In the genomic region with DNA sequence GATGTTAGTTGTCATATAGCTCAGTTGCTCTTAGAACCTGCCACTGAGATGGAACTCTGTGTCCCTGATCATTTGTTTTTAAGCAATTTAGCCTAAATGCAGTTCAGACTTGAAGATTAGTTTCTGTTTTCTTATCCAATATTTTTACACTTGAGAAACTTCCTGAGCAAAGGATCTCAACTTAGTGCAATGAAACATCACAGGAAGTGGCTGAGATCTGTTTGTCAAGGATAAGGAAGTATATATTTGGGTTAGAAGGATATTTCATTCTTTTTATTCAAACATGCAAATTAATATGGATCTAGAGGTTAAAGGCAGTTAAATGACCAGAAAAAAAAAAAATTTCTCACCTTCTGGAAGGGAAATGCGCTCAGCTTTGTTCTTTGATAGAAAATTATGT, we compare ENCODE assay signal across 23 cellular contexts. TPM values are rescaled to one million over a fixed set of nuclear protein-coding genes. Genes with fewer than 3 reads are reported as not detected.
A peak's percentile ranks its signal among the peaks of the same experiment; 100 is the strongest.
DNase-seq lines count a peak whose midpoint lies in the region; ATAC-seq and TF ChIP-seq lines count a peak whose summit lies in the region.
"Had no signal": no experiment of that assay in that cellular context is flagged by ENCODE, and none has a peak within 500 bp of the region (broad histone marks: within the 10 kb centered on the region; RNA-seq: fewer than 3 reads in every experiment).

No MANE protein-coding gene starts in this region.

- H3K4me3 Mint-ChIP-seq in chondrocyte (ENCODE audit: unreplicated experiment) = no peak overlapping the region
- no peak overlapping the region for H3K4me3 Mint-ChIP-seq in osteocyte (ENCODE audit: unreplicated experiment)
- no peak overlapping the region for H3K4me3 Mint-ChIP-seq in activated CD8-positive, alpha-beta T cell treated with anti-CD3 and anti-CD28 coated beads, Interleukin-2, amount 10 ng/mL, durations not matched to agents 7 days and 5 days
- H3K4me3 Mint-ChIP-seq: activated CD4-positive, alpha-beta memory T cell treated with anti-CD3 and anti-CD28 coated beads for 36 hours; activated naive CD8-positive, alpha-beta T cell treated with anti-CD3 and anti-CD28 coated beads, Interleukin-2, amount 10 ng/mL, durations not matched to agents 7 days and 5 days; IgD-negative memory B cell; T-helper 2 cell treated with Interferon-gamma antibody and Interleukin-4, amounts not matched to agents 5 μg/mL and 100 μg/mL, for 36 hours had no signal

- no peaks in the 10 kb centered on the region for H3K9me3 Mint-ChIP-seq in chondrocyte (ENCODE audit: low read depth)
- no peaks in the 10 kb centered on the region for H3K9me3 Mint-ChIP-seq in osteocyte (ENCODE audit: unreplicated experiment)
- H3K9me3 Mint-ChIP-seq in activated CD8-positive, alpha-beta T cell treated with anti-CD3 and anti-CD28 coated beads, Interleukin-2, amount 10 ng/mL, durations not matched to agents 7 days and 5 days (ENCODE audit: insufficient read depth) = no peaks in the 10 kb centered on the region
- H3K9me3 Mint-ChIP-seq: activated CD4-positive, alpha-beta memory T cell treated with anti-CD3 and anti-CD28 coated beads for 36 hours; activated naive CD8-positive, alpha-beta T cell treated with anti-CD3 and anti-CD28 coated beads, Interleukin-2, amount 10 ng/mL, durations not matched to agents 7 days and 5 days; T-helper 2 cell treated with Interferon-gamma antibody and Interleukin-4, amounts not matched to agents 5 μg/mL and 100 μg/mL, for 36 hours had no signal

- H3K27me3 Mint-ChIP-seq in chondrocyte (ENCODE audit: low read depth) = no peaks in the 10 kb centered on the region
- H3K27me3 Mint-ChIP-seq in osteocyte (ENCODE audit: unreplicated experiment) = no peaks in the 10 kb centered on the region
- no peaks in the 10 kb centered on the region for H3K27me3 Mint-ChIP-seq in activated CD8-positive, alpha-beta T cell treated with anti-CD3 and anti-CD28 coated beads, Interleukin-2, amount 10 ng/mL, durations not matched to agents 7 days and 5 days (ENCODE audit: low read depth)
- H3K27me3 Mint-ChIP-seq: activated CD4-positive, alpha-beta memory T cell treated with anti-CD3 and anti-CD28 coated beads for 36 hours; activated naive CD8-positive, alpha-beta T cell treated with anti-CD3 and anti-CD28 coated beads, Interleukin-2, amount 10 ng/mL, durations not matched to agents 7 days and 5 days; IgD-negative memory B cell had no signal

- CTCF ChIA-PET in activated CD8-positive, alpha-beta T cell treated with anti-CD3 and anti-CD28 coated beads, Interleukin-2, amount 10 ng/mL, durations not matched to agents 7 days and 5 days (lab: Charles Lee) = interaction anchor here (1.0 kb wide), 1 partner anchor 12 kb away, joined by 3 read pairs; no protein-coding TSS in a partner anchor

- POLR2A ChIA-PET in activated CD8-positive, alpha-beta T cell treated with anti-CD3 and anti-CD28 coated beads, Interleukin-2, amount 10 ng/mL, durations not matched to agents 7 days and 5 days (lab: Charles Lee) = no interaction called here

- H3K36me3 Mint-ChIP-seq in chondrocyte (ENCODE audit: low read depth) = no peaks in the 10 kb centered on the region
- no peaks in the 10 kb centered on the region for H3K36me3 Mint-ChIP-seq in osteocyte (ENCODE audit: unreplicated experiment)
- peaks cover 45% of the 10 kb centered on the region for H3K36me3 Mint-ChIP-seq in activated CD8-positive, alpha-beta T cell treated with anti-CD3 and anti-CD28 coated beads, Interleukin-2, amount 10 ng/mL, durations not matched to agents 7 days and 5 days (ENCODE audit: low read depth)

- peaks cover 53% of the 10 kb centered on the region for H3K4me1 Mint-ChIP-seq in chondrocyte (ENCODE audit: low read depth)
- peaks cover 47% of the 10 kb centered on the region for H3K4me1 Mint-ChIP-seq in osteocyte (ENCODE audit: unreplicated experiment)
- H3K4me1 Mint-ChIP-seq in activated CD8-positive, alpha-beta T cell treated with anti-CD3 and anti-CD28 coated beads, Interleukin-2, amount 10 ng/mL, durations not matched to agents 7 days and 5 days (ENCODE audit: low read depth) = peaks cover 4% of the 10 kb centered on the region

- TF ChIP-seq CTCF in chondrocyte (IDR thresholded peaks at IDR 0.05) (no peak), osteocyte (IDR thresholded peaks at IDR 0.05) (no peak)

- DNase-seq in SKM-1 treated with dmso at 0.1 percent for 144 hours (lab: John Stamatoyannopoulos, UW; ENCODE audit: unreplicated experiment) (peak; percentile 2), SKM-1 (lab: John Stamatoyannopoulos, UW; ENCODE audit: unreplicated experiment) (no peak), OCI-M1 (lab: John Stamatoyannopoulos, UW) (peak; percentile 70), chondrocyte (ENCODE audit: low spot score) (no peak), osteocyte (ENCODE audit: extremely low spot score, unreplicated experiment) (no peak), cerebellar nuclear complex (lab: John Stamatoyannopoulos, UW) (no peak)
- DNase-seq in activated CD8-positive, alpha-beta T cell treated with anti-CD3 and anti-CD28 coated beads, Interleukin-2, amount 10 ng/mL, durations not matched to agents 7 days and 5 days = no peak
- DNase-seq: activated CD4-positive, alpha-beta memory T cell treated with anti-CD3 and anti-CD28 coated beads for 36 hours; activated CD4-positive, CD25-positive, alpha-beta regulatory T cell; activated naive CD8-positive, alpha-beta T cell treated with anti-CD3 and anti-CD28 coated beads, Interleukin-2, amount 10 ng/mL, durations not matched to agents 7 days and 5 days; central memory CD4-positive, alpha-beta T cell; head of caudate nucleus; MM.1S; NCI-H146; NCI-H524; NK-92 treated with Interleukin-12 subunit alpha and Interleukin-12 subunit beta, amount 100 ng/mL, for 24 hours; occipital lobe; stimulated activated CD4-positive, alpha-beta T cell treated with anti-CD3 and anti-CD28 coated beads, Interleukin-4, amount 100 ng/mL, for 24 hours; stimulated activated naive CD4-positive, alpha-beta T cell; testis had no signal

- H3K27ac Mint-ChIP-seq in chondrocyte (ENCODE audit: unreplicated experiment) = peak overlapping the region; percentile 67
- H3K27ac Mint-ChIP-seq in osteocyte (ENCODE audit: unreplicated experiment) = peak overlapping the region; percentile 79
- H3K27ac Mint-ChIP-seq in activated CD8-positive, alpha-beta T cell treated with anti-CD3 and anti-CD28 coated beads, Interleukin-2, amount 10 ng/mL, durations not matched to agents 7 days and 5 days = no peak overlapping the region
- H3K27ac Mint-ChIP-seq: activated CD4-positive, alpha-beta memory T cell treated with anti-CD3 and anti-CD28 coated beads for 36 hours; activated naive CD8-positive, alpha-beta T cell treated with anti-CD3 and anti-CD28 coated beads, Interleukin-2, amount 10 ng/mL, durations not matched to agents 7 days and 5 days; IgD-negative memory B cell; T-helper 2 cell treated with Interferon-gamma antibody and Interleukin-4, amounts not matched to agents 5 μg/mL and 100 μg/mL, for 36 hours had no signal

- no peak for ATAC-seq in GM18873 (IDR thresholded peaks at IDR 0.05; ENCODE audit: low FRiP score, unreplicated experiment)
- ATAC-seq in activated CD8-positive, alpha-beta T cell treated with anti-CD3 and anti-CD28 coated beads, Interleukin-2, amount 10 ng/mL, durations not matched to agents 7 days and 5 days = no peak

RNA-seq across cellular contexts. Expression of gene F2R, which starts 19.7 kb away (rescaled TPM):
- total RNA-seq in chondrocyte (126 to 176 TPM (median 128 TPM) in 3 replicates), osteocyte (108 and 113 TPM in 2 replicates)
- 1 to 10 TPM; 7.5 to 7.9 TPM for total RNA-seq in activated CD8-positive, alpha-beta T cell treated with anti-CD3 and anti-CD28 coated beads, Interleukin-2, amount 10 ng/mL, durations not matched to agents 7 days and 5 days

Comparison
In these comparisons a context has a peak if more than half of its experiments do, and no peak if none do; other contexts are left out.
1. DNase-seq: peak in SKM-1 treated with dmso at 0.1 percent for 144 hours (single experiment) and OCI-M1 (single experiment); none in SKM-1 (single experiment), chondrocyte (single experiment), osteocyte (single experiment), cerebellar nuclear complex (0 of 2) and activated CD8-positive, alpha-beta T cell treated with anti-CD3 and anti-CD28 coated beads, Interleukin-2, amount 10 ng/mL, durations not matched to agents 7 days and 5 days (single experiment).
2. RNA of gene F2R, which starts 19.7 kb away (total RNA-seq): 126 to 176 TPM in chondrocyte and 108 to 113 TPM in osteocyte; 7.5 to 7.9 TPM in activated CD8-positive, alpha-beta T cell treated with anti-CD3 and anti-CD28 coated beads, Interleukin-2, amount 10 ng/mL, durations not matched to agents 7 days and 5 days; every median in the first group is over 10 times any median in the second.